In the genomic region with DNA sequence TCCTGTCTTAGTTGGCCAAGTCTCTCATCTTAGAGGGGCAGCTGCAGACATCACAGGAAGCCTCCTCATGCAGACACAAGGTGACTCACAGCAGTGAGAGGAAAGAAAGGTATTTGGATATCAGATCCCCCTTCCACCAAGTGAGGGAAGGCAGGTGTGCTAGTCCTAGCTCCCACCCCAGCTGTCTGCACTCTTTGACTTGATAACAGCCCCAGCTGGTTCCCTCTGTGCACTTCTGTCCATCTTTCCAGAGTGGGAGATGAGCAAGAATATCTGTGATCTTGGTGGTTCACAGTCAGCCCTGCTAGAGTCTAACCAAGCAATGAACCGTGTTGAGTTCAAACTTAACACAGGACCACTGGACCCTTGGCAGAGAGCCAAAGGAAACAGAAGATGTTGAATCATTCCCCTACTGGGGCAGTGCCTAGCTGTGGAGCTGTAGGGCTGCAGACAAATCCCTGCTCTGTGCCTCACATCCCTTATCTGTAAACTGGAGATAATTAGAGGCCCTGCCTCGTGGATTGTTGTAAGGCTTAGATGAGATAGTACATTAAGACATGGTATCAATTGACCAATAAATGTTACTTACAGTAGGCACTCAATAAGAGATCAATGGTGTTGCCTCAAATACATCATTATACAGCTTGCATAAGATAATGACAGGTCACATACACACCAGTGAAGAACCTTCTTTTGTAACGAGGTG, we compare ENCODE assay signal across 1 cellular context.
TF ChIP-seq lines count a peak whose summit lies in the region.

No MANE protein-coding gene starts in this region.

TF ChIP-seq in IMR-90, 13 proteins besides CTCF, POLR2A, EP300 and RAD21:
- TF ChIP-seq, protein P1, sequence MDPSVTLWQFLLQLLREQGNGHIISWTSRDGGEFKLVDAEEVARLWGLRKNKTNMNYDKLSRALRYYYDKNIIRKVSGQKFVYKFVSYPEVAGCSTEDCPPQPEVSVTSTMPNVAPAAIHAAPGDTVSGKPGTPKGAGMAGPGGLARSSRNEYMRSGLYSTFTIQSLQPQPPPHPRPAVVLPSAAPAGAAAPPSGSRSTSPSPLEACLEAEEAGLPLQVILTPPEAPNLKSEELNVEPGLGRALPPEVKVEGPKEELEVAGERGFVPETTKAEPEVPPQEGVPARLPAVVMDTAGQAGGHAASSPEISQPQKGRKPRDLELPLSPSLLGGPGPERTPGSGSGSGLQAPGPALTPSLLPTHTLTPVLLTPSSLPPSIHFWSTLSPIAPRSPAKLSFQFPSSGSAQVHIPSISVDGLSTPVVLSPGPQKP (IDR thresholded peaks at IDR 0.05; ENCODE audit: borderline replicate concordance, low read depth, low read length): no peak
- no peak for TF ChIP-seq FOS (IDR thresholded peaks at IDR 0.05; ENCODE audit: low read depth, low read length)
- TF ChIP-seq, protein P2, sequence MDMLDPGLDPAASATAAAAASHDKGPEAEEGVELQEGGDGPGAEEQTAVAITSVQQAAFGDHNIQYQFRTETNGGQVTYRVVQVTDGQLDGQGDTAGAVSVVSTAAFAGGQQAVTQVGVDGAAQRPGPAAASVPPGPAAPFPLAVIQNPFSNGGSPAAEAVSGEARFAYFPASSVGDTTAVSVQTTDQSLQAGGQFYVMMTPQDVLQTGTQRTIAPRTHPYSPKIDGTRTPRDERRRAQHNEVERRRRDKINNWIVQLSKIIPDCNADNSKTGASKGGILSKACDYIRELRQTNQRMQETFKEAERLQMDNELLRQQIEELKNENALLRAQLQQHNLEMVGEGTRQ (IDR thresholded peaks at IDR 0.05; ENCODE audit: low read depth, low read length): no peak
- no peak for TF ChIP-seq CEBPB (IDR thresholded peaks at IDR 0.05; ENCODE audit: low read depth, low read length)
- TF ChIP-seq SMC3 (IDR thresholded peaks at IDR 0.05; ENCODE audit: low read depth, low read length): no peak
- no peak for TF ChIP-seq MXI1 (IDR thresholded peaks at IDR 0.05; ENCODE audit: borderline replicate concordance, low read depth, low read length)
- no peak for TF ChIP-seq MAZ (IDR thresholded peaks at IDR 0.05; ENCODE audit: borderline replicate concordance, low read depth, low read length)
- no peak for TF ChIP-seq MAFK (IDR thresholded peaks at IDR 0.05; ENCODE audit: low read depth, low read length)
- TF ChIP-seq CHD1 (IDR thresholded peaks at IDR 0.05; ENCODE audit: low read depth, low read length): no peak
- TF ChIP-seq RFX5 (IDR thresholded peaks at IDR 0.05; ENCODE audit: low read depth, low read length): no peak
- TF ChIP-seq NFE2L2 (IDR thresholded peaks at IDR 0.05; ENCODE audit: low read depth, low read length): no peak
- TF ChIP-seq BHLHE40 (IDR thresholded peaks at IDR 0.05; ENCODE audit: low read depth, low read length): no peak
- no peak for TF ChIP-seq RCOR1 (IDR thresholded peaks at IDR 0.05; ENCODE audit: insufficient replicate concordance, low read length)
